In genomic region chr11:69716099-69716498, GRCh38 we compare ENCODE assay signal across 19 cellular contexts. TPM values are rescaled to one million over a fixed set of nuclear protein-coding genes. Genes with fewer than 3 reads are reported as not detected.
DNase-seq lines count a peak whose midpoint lies in the region; ATAC-seq, FAIRE-seq and TF ChIP-seq lines count a peak whose summit lies in the region.
"Had no signal": no experiment of that assay in that cellular context is flagged by ENCODE, and none has a peak within 500 bp of the region (broad histone marks: within the 10 kb centered on the region; RNA-seq: fewer than 3 reads in every experiment).

No MANE protein-coding gene starts in this region.

- no peak for DNase-seq in HTR-8/SVneo (ENCODE audit: insufficient read length, low spot score)
- peak; percentile 0 for DNase-seq in chondrocyte (ENCODE audit: low spot score)
- DNase-seq in retina: peak; percentile 24
- DNase-seq in NCI-H1092 treated with DMSO at 0.1 percent for 48 hours (lab: John Stamatoyannopoulos, UW): no peak
- DNase-seq: 8988T; AML-193; C1 segment of cervical spinal cord; CD4-positive, alpha-beta T cell; DMS79; GM23248; H7; HFFc6; Kasumi-1; KBM-7 had no signal

- no peak for TF ChIP-seq CTCF in chondrocyte (IDR thresholded peaks at IDR 0.05)

- no peak overlapping the region for H3K9ac ChIP-seq in BLaER1
- H3K9ac ChIP-seq: GM23248 had no signal

- peaks cover 27% of the 10 kb centered on the region for H3K27me3 Mint-ChIP-seq in chondrocyte (ENCODE audit: low read depth)

- peaks cover 2% of the 10 kb centered on the region for H3K4me1 Mint-ChIP-seq in chondrocyte (ENCODE audit: low read depth)

- H3K36me3 Mint-ChIP-seq in chondrocyte (ENCODE audit: low read depth): no peaks in the 10 kb centered on the region

- H3K4me2 ChIP-seq in BLaER1: peak overlapping the region; percentile 76

- peaks cover 74% of the 10 kb centered on the region for H3K4me1 ChIP-seq in BLaER1

- no peak overlapping the region for H3K27ac Mint-ChIP-seq in chondrocyte (ENCODE audit: unreplicated experiment)
- H3K27ac Mint-ChIP-seq: CD4-positive, alpha-beta T cell; HFFc6 had no signal

- H3K9me3 Mint-ChIP-seq in chondrocyte (ENCODE audit: low read depth): no peaks in the 10 kb centered on the region
- H3K9me3 Mint-ChIP-seq: HFFc6 had no signal

- H3K36me3 ChIP-seq in BLaER1: no peaks in the 10 kb centered on the region

- H3K4me3 ChIP-seq in BLaER1: no peak overlapping the region
- H3K4me3 ChIP-seq: GM23248 had no signal

- H3K4me3 Mint-ChIP-seq in chondrocyte (ENCODE audit: unreplicated experiment): no peak overlapping the region
- H3K4me3 Mint-ChIP-seq: CD4-positive, alpha-beta T cell; HFFc6 had no signal

- no peaks in the 10 kb centered on the region for H3K9me3 ChIP-seq in BLaER1

- H3K27ac ChIP-seq in BLaER1: no peak overlapping the region
- H3K27ac ChIP-seq: GM23248 had no signal

- peak; percentile 87 for FAIRE-seq in HTR-8/SVneo (lab: Jason Lieb, UNC)
- FAIRE-seq: GM12892 had no signal

- peaks cover 40% of the 10 kb centered on the region for H3K27me3 ChIP-seq in BLaER1

- peaks cover 36% of the 10 kb centered on the region for H4K20me1 ChIP-seq in BLaER1

- ATAC-seq in GM18861 (IDR thresholded peaks at IDR 0.05; ENCODE audit: unreplicated experiment) (no peak), GM18868 (IDR thresholded peaks at IDR 0.05; ENCODE audit: unreplicated experiment) (no peak)

RNA-seq across cellular contexts. Expression of gene FGF19, which starts 12.3 kb away (rescaled TPM):
- not detected in 3 replicates for total RNA-seq in chondrocyte
- total RNA-seq: CD4-positive, alpha-beta T cell; G401; GM23248; HFFc6 had no signal

RNA-seq across cellular contexts. Expression of gene LTO1, which starts 40.9 kb away (rescaled TPM):
- 15.5 to 21.9 TPM (median 16.2 TPM) in 3 replicates for total RNA-seq in chondrocyte

RNA-seq across cellular contexts. Expression of gene FGF4, which starts 59.0 kb away (rescaled TPM):
- total RNA-seq in chondrocyte: not detected in 3 replicates
- total RNA-seq: CD4-positive, alpha-beta T cell; G401; GM23248; HFFc6 had no signal

Comparison
In these comparisons a context has a peak if more than half of its experiments do, and no peak if none do; other contexts are left out.
1. DNase-seq: peak in chondrocyte (single experiment) and retina (single experiment); none in HTR-8/SVneo (single experiment) and NCI-H1092 treated with DMSO at 0.1 percent for 48 hours (single experiment).